Comparison of ENCODE assay signal across 8 cellular contexts in genomic region chr11:76782526-76783293, GRCh38. TPM values are rescaled to one million over a fixed set of nuclear protein-coding genes. Genes with fewer than 3 reads are reported as not detected.
DNase-seq lines count a peak whose midpoint lies in the region; ATAC-seq and TF ChIP-seq lines count a peak whose summit lies in the region.

No MANE protein-coding gene starts in this region.

- in situ Hi-C loops in SK-MEL-5 (cut with HindIII; ENCODE audit: low pct_unique_long_range_greater_than_20kb, low sequenced_read_pairs), result no loop called here

- no peak for DNase-seq in activated CD4-positive, CD25-positive, alpha-beta regulatory T cell (lab: John Stamatoyannopoulos, UW)
- DNase-seq in NAMALWA (ENCODE audit: low spot score), result peak; percentile 79
- peak; percentile 83 for DNase-seq in SK-MEL-5 (ENCODE audit: low read depth, low spot score)
- peak; percentile 94 to 97 for DNase-seq in cardiac fibroblast (ENCODE audit: low read depth in 2 of 2)
- peak; percentile 90 for DNase-seq in iPS-NIHi11 (ENCODE audit: low spot score)
- peak; percentile 95 for DNase-seq in skeletal muscle cell (ENCODE audit: low read depth)
- no peak for DNase-seq in effector CD4-positive, alpha-beta T cell

- ATAC-seq in activated CD4-positive, CD25-positive, alpha-beta regulatory T cell treated with anti-CD3 and anti-CD28 coated beads, Interleukin-2, amount 50 U/mL, for 24 hours, result peak; percentile 50 to 57

- TF ChIP-seq CTCF in cardiac fibroblast (IDR thresholded peaks at IDR 0.05; ENCODE audit: low read depth, low read length), result no peak

- H3K4me3 ChIP-seq in cardiac fibroblast (replicated peaks in 1 of 2; ENCODE audit: low read depth in 2 of 2, low read length in 2 of 2) (peak overlapping the region; percentile 75 to 95), skeletal muscle cell (ENCODE audit: low read depth, low read length) (peak overlapping the region; percentile 95)

RNA-seq across cellular contexts. Expression of gene TSKU, which starts 0.4 kb away (rescaled TPM):
- 22.2 and 23.5 TPM in 2 replicates for total RNA-seq in SK-MEL-5 (2014; rRNA removed; shearing (Covaris generic))
- 28.4 and 33.1 TPM in 2 replicates for polyA plus RNA-seq in SK-MEL-5 (2015; cell fraction: cytosol; rRNA removed)
- polyA plus RNA-seq in SK-MEL-5 (2015; cell fraction: nucleus; rRNA removed), result 4.3 and 9.1 TPM in 2 replicates

Comparison
In these comparisons a context has a peak if more than half of its experiments do, and no peak if none do; other contexts are left out.
1. DNase-seq: peak in NAMALWA (single experiment), SK-MEL-5 (single experiment), cardiac fibroblast (2 of 2), iPS-NIHi11 (single experiment) and skeletal muscle cell (single experiment); none in activated CD4-positive, CD25-positive, alpha-beta regulatory T cell (0 of 4) and effector CD4-positive, alpha-beta T cell (single experiment).